In the genomic region with DNA sequence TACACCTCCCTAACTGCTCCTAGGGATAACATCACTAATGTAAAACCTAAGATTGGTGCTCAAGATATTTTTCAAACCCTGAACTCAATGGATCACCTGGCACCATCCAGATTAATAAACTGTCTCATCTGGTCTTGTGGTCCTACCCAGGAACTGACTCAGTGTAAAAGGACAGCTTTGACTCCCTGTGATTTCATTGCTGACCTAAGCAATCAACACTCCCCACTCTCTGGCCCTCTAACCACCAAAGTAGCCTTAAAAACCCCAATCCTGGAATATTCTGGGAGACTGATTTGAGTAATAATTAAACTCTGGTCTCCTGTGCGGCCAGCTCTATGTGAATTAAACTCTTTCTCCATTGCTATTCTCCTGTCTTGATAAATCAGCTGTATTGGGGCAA, we compare ENCODE assay signal across 26 cellular contexts. TPM values are rescaled to one million over a fixed set of nuclear protein-coding genes. Genes with fewer than 3 reads are reported as not detected.
DNase-seq lines count a peak whose midpoint lies in the region; ATAC-seq and TF ChIP-seq lines count a peak whose summit lies in the region.
"Had no signal": no experiment of that assay in that cellular context is flagged by ENCODE, and none has a peak within 500 bp of the region (broad histone marks: within the 10 kb centered on the region; RNA-seq: fewer than 3 reads in every experiment).

No MANE protein-coding gene starts in this region.

- intact Hi-C loops in activated CD4-positive, alpha-beta memory T cell treated with anti-CD3 and anti-CD28 coated beads for 36 hours (cut with micrococcal nuclease) = no loop called here

- no peak for ATAC-seq in GM21515 (IDR thresholded peaks at IDR 0.05; ENCODE audit: unreplicated experiment)
- no peak for ATAC-seq in HG03342 (IDR thresholded peaks at IDR 0.05; ENCODE audit: unreplicated experiment)
- ATAC-seq: lower lobe of right lung; stimulated activated naive CD8-positive, alpha-beta T cell treated with anti-CD3 and anti-CD28 coated beads, Interleukin-15, amount 100 ng/mL, for 72 hours; WTC11 had no signal

- peaks cover 16% of the 10 kb centered on the region for H3K4me1 Mint-ChIP-seq in endodermal cell
- H3K4me1 Mint-ChIP-seq in activated CD4-positive, alpha-beta memory T cell treated with anti-CD3 and anti-CD28 coated beads for 36 hours (ENCODE audit: low read depth) = peaks cover 4% of the 10 kb centered on the region

- no peak overlapping the region for H3K4me3 ChIP-seq in endodermal cell (ENCODE audit: low read length)
- H3K4me3 ChIP-seq: lower lobe of right lung, thyroid gland had no signal

- H3K27ac ChIP-seq in endodermal cell (ENCODE audit: low read depth, low read length) = no peak overlapping the region
- H3K27ac ChIP-seq: C4-2B, lower lobe of right lung, thyroid gland had no signal

- DNase-seq in EL = peak; percentile 45
- peak; percentile 33 for DNase-seq in NCI-H226
- no peak for DNase-seq in endodermal cell
- peak; percentile 89 for DNase-seq in kidney tubule cell (ENCODE audit: low spot score)
- DNase-seq in NCI-H774 (lab: John Stamatoyannopoulos, UW) = no peak
- DNase-seq in activated CD4-positive, alpha-beta memory T cell treated with anti-CD3 and anti-CD28 coated beads for 36 hours = no peak
- DNase-seq: activated CD4-positive, alpha-beta T cell treated with anti-CD3 and anti-CD28 coated beads, Interleukin-2, amount 50 U/mL, for 4 hours; activated CD8-positive, alpha-beta memory T cell treated with anti-CD3 and anti-CD28 coated beads, Interleukin-2, amount 50 U/mL, for 4 hours; Karpas-422; lower lobe of right lung; NCI-H1048; NCI-H1694 treated with DMSO at 0.1 percent for 48 hours; NCI-H69; posterior cingulate gyrus; stimulated activated naive CD8-positive, alpha-beta T cell treated with anti-CD3 and anti-CD28 coated beads, Interleukin-15, amount 100 ng/mL, for 72 hours; T1000; thyroid gland had no signal

- no peak overlapping the region for H3K9ac ChIP-seq in endodermal cell (ENCODE audit: extremely low read depth, low read length, poor library complexity, severe bottlenecking)

- TF ChIP-seq CTCF in endodermal cell (conservative IDR thresholded peaks at IDR 0.05) = no peak

- no peaks in the 10 kb centered on the region for H3K9me3 ChIP-seq in endodermal cell (ENCODE audit: control insufficient read depth, low read length)
- H3K9me3 ChIP-seq: lower lobe of right lung, thyroid gland had no signal

- 100% methylated on average over 1 of the region's 1 CpG for WGBS in endodermal cell (ENCODE audit: insufficient coverage in 1 of 2, insufficient read length in 1 of 2), 2 experiments

- POLR2A ChIA-PET in activated CD4-positive, alpha-beta memory T cell treated with anti-CD3 and anti-CD28 coated beads for 36 hours (lab: Charles Lee) = no interaction called here

- H3K4me1 ChIP-seq in endodermal cell (ENCODE audit: control insufficient read depth, insufficient read depth, low read length) = no peaks in the 10 kb centered on the region

- H3K9me3 Mint-ChIP-seq in endodermal cell = no peaks in the 10 kb centered on the region
- H3K9me3 Mint-ChIP-seq in activated CD4-positive, alpha-beta memory T cell treated with anti-CD3 and anti-CD28 coated beads for 36 hours = no peaks in the 10 kb centered on the region
- H3K9me3 Mint-ChIP-seq: activated T-helper 2 cell treated with anti-CD3 and anti-CD28 coated beads, Interferon-gamma antibody, Interleukin-2, Interleukin-4, amounts not matched to agents 10 μg/mL and 5 μg/mL and 100 μg/mL, durations not matched to agents 14 hours and 24 hours and 36 hours; neural crest cell; stimulated activated naive CD8-positive, alpha-beta T cell treated with anti-CD3 and anti-CD28 coated beads, Interleukin-15, amount 100 ng/mL, for 72 hours; WTC11 had no signal

- no peaks in the 10 kb centered on the region for H3K27me3 ChIP-seq in endodermal cell (ENCODE audit: control insufficient read depth, insufficient read depth, low read length, poor library complexity, severe bottlenecking)
- H3K27me3 ChIP-seq: thyroid gland had no signal

- no peaks in the 10 kb centered on the region for H3K27me3 Mint-ChIP-seq in endodermal cell (ENCODE audit: insufficient read depth)
- H3K27me3 Mint-ChIP-seq in activated CD4-positive, alpha-beta memory T cell treated with anti-CD3 and anti-CD28 coated beads for 36 hours = no peaks in the 10 kb centered on the region
- H3K27me3 Mint-ChIP-seq: activated naive CD8-positive, alpha-beta T cell; stimulated activated naive CD8-positive, alpha-beta T cell treated with anti-CD3 and anti-CD28 coated beads, Interleukin-15, amount 100 ng/mL, for 72 hours had no signal

- CTCF ChIA-PET in activated CD4-positive, alpha-beta memory T cell treated with anti-CD3 and anti-CD28 coated beads for 36 hours (lab: Charles Lee) = interaction anchor here (1.1 kb wide), 1 partner anchor 16 kb away, joined by 4 read pairs; no protein-coding TSS in a partner anchor

- H3K27ac Mint-ChIP-seq in endodermal cell = peak overlapping the region; percentile 62
- no peak overlapping the region for H3K27ac Mint-ChIP-seq in activated CD4-positive, alpha-beta memory T cell treated with anti-CD3 and anti-CD28 coated beads for 36 hours
- H3K27ac Mint-ChIP-seq: activated naive CD8-positive, alpha-beta T cell; activated T-helper 2 cell treated with anti-CD3 and anti-CD28 coated beads, Interferon-gamma antibody, Interleukin-2, Interleukin-4, amounts not matched to agents 10 μg/mL and 5 μg/mL and 100 μg/mL, durations not matched to agents 14 hours and 24 hours and 36 hours; stimulated activated naive CD8-positive, alpha-beta T cell treated with anti-CD3 and anti-CD28 coated beads, Interleukin-15, amount 100 ng/mL, for 72 hours had no signal

- H3K36me3 Mint-ChIP-seq in endodermal cell (ENCODE audit: low read depth) = peaks cover 19% of the 10 kb centered on the region
- H3K36me3 Mint-ChIP-seq in activated CD4-positive, alpha-beta memory T cell treated with anti-CD3 and anti-CD28 coated beads for 36 hours = no peaks in the 10 kb centered on the region
- H3K36me3 Mint-ChIP-seq: WTC11 had no signal

- H3K36me3 ChIP-seq in endodermal cell (ENCODE audit: control insufficient read depth, insufficient read depth, low read length) = no peaks in the 10 kb centered on the region
- H3K36me3 ChIP-seq: lower lobe of right lung, thyroid gland had no signal

- no peak overlapping the region for H3K4me3 Mint-ChIP-seq in endodermal cell
- H3K4me3 Mint-ChIP-seq in activated CD4-positive, alpha-beta memory T cell treated with anti-CD3 and anti-CD28 coated beads for 36 hours = no peak overlapping the region
- H3K4me3 Mint-ChIP-seq: activated naive CD8-positive, alpha-beta T cell; neural crest cell; stimulated activated naive CD8-positive, alpha-beta T cell treated with anti-CD3 and anti-CD28 coated beads, Interleukin-15, amount 100 ng/mL, for 72 hours; WTC11 had no signal

RNA-seq across cellular contexts. Expression of a gene that starts 6.2 kb away (rescaled TPM):
- total RNA-seq in endodermal cell = 100 to 1,000 TPM in 1 of 2 donors, 10 to 100 TPM in 1; 89.5 to 110 TPM
- polyA plus RNA-seq in endodermal cell (2013, experiment 1 of 2) = 41.0 TPM
- 33.4 TPM for polyA plus RNA-seq in endodermal cell (2013, experiment 2 of 2)
- 1 to 10 TPM; 4.9 to 5.3 TPM for total RNA-seq in activated CD4-positive, alpha-beta memory T cell treated with anti-CD3 and anti-CD28 coated beads for 36 hours

RNA-seq across cellular contexts. Expression of a gene that starts 43.9 kb away (rescaled TPM):
- total RNA-seq in endodermal cell = 1 to 10 TPM; 1.6 to 2.4 TPM
- 0.46 TPM for polyA plus RNA-seq in endodermal cell (2013, experiment 1 of 2)
- 0.62 TPM for polyA plus RNA-seq in endodermal cell (2013, experiment 2 of 2)
- total RNA-seq in activated CD4-positive, alpha-beta memory T cell treated with anti-CD3 and anti-CD28 coated beads for 36 hours = not detected
- total RNA-seq: activated T-helper 2 cell treated with anti-CD3 and anti-CD28 coated beads, Interferon-gamma antibody, Interleukin-2, Interleukin-4, amounts not matched to agents 10 μg/mL and 5 μg/mL and 100 μg/mL, durations not matched to agents 14 hours and 24 hours and 36 hours; glomerular endothelial cell had no signal
- polyA plus RNA-seq: keratinocyte had no signal

RNA-seq across cellular contexts. Expression of a gene that starts 58.5 kb away (rescaled TPM):
- under 1 TPM; 0.11 to 0.20 TPM for total RNA-seq in endodermal cell
- 0.11 TPM for polyA plus RNA-seq in endodermal cell (2013, experiment 1 of 2)
- 0.12 TPM for polyA plus RNA-seq in endodermal cell (2013, experiment 2 of 2)
- not detected for total RNA-seq in activated CD4-positive, alpha-beta memory T cell treated with anti-CD3 and anti-CD28 coated beads for 36 hours
- total RNA-seq: activated T-helper 2 cell treated with anti-CD3 and anti-CD28 coated beads, Interferon-gamma antibody, Interleukin-2, Interleukin-4, amounts not matched to agents 10 μg/mL and 5 μg/mL and 100 μg/mL, durations not matched to agents 14 hours and 24 hours and 36 hours; glomerular endothelial cell; thyroid gland had no signal
- polyA plus RNA-seq: keratinocyte had no signal

Comparison
In these comparisons a context has a peak if more than half of its experiments do, and no peak if none do; other contexts are left out.
1. DNase-seq: peak in EL (single experiment), NCI-H226 (single experiment) and kidney tubule cell (single experiment); none in endodermal cell (single experiment), NCI-H774 (single experiment) and activated CD4-positive, alpha-beta memory T cell treated with anti-CD3 and anti-CD28 coated beads for 36 hours (single experiment).
2. RNA of a gene that starts 6.2 kb away (total RNA-seq): 89.5 to 110 TPM in endodermal cell; 4.9 to 5.3 TPM in activated CD4-positive, alpha-beta memory T cell treated with anti-CD3 and anti-CD28 coated beads for 36 hours; every median in the first group is over 10 times any median in the second.